Comparison of ENCODE assay signal across 14 cellular contexts in the genomic region with DNA sequence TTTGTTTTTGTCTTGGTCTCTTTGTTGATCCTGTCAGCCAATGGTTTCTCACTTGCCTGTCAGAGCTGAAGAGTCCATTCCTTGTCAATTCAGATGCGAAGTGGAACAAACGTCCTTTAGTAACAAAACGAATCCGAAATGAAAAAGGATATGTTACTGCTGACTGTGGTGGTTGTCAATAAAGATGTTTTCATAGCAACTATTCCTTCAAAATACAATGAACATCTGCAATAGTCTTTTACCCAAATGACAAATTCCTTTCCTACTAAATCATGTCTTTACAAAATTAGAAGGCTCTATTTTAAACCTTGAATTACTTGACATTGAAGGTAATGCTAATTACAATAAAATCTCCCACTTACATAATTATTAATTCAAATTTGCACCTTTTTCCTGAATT.
DNase-seq lines count a peak whose midpoint lies in the region; ATAC-seq and TF ChIP-seq lines count a peak whose summit lies in the region.
"Had no signal": no experiment of that assay in that cellular context is flagged by ENCODE, and none has a peak within 500 bp of the region (broad histone marks: within the 10 kb centered on the region; RNA-seq: fewer than 3 reads in every experiment).

No MANE protein-coding gene starts in this region.

- H3K27me3 ChIP-seq in neural progenitor cell, result no peaks in the 10 kb centered on the region
- no peaks in the 10 kb centered on the region for H3K27me3 ChIP-seq in gastrocnemius medialis
- no peaks in the 10 kb centered on the region for H3K27me3 ChIP-seq in tibial artery

- H3K4me1 Mint-ChIP-seq in neural progenitor cell, result peaks cover 5% of the 10 kb centered on the region
- H3K4me1 Mint-ChIP-seq: B cell had no signal

- no peaks in the 10 kb centered on the region for H3F3A ChIP-seq in neural progenitor cell (ENCODE audit: low read depth)

- TF ChIP-seq CTCF in neural progenitor cell (IDR thresholded peaks at IDR 0.05) (no peak), gastrocnemius medialis (IDR thresholded peaks at IDR 0.05 in 4 of 5, conservative IDR thresholded peaks at IDR 0.05 in 1 of 5) (no peak), tibial artery (IDR thresholded peaks at IDR 0.05) (no peak)

- no peak overlapping the region for H3K27ac ChIP-seq in neural progenitor cell
- peak overlapping the region; percentile 65 to 74 (median 68) for H3K27ac ChIP-seq in gastrocnemius medialis
- no peak overlapping the region for H3K27ac ChIP-seq in tibial artery
- H3K27ac ChIP-seq: GM23248 had no signal

- no peak overlapping the region for H3K9ac ChIP-seq in neural progenitor cell
- H3K9ac ChIP-seq: GM23248 had no signal

- in situ Hi-C loops in gastrocnemius medialis (cut with MboI; ENCODE audit: low sequenced_read_pairs in 4 of 4), result no loop called here

- intact Hi-C loops in left ventricle myocardium superior (cut with micrococcal nuclease), result no loop called here
- intact Hi-C loops in left cardiac atrium (cut with DNase I), result no loop called here
- intact Hi-C loops in gastrocnemius medialis (cut with DNase I; ENCODE audit: low total_unique reads), result no loop called here
- intact Hi-C loops in tibial artery (cut with DNase I; ENCODE audit: low total_unique reads), result loop anchor here (10.0 kb wide), 1 partner anchor 135 kb away; a partner anchor contains a TSS

- peak; percentile 18 for ATAC-seq in left ventricle myocardium superior
- ATAC-seq in left cardiac atrium, result no peak
- ATAC-seq in gastrocnemius medialis, result peak in 1 of 2 donors; percentile 42
- no peak for ATAC-seq in HG03520 (IDR thresholded peaks at IDR 0.05; ENCODE audit: unreplicated experiment)
- ATAC-seq: HCT116 had no signal

- DNase-seq in left ventricle myocardium superior, result no peak
- DNase-seq in left cardiac atrium, result no peak
- DNase-seq in neural progenitor cell (ENCODE audit: low spot score), result no peak
- DNase-seq in gastrocnemius medialis, result no peak
- no peak for DNase-seq in midbrain (lab: John Stamatoyannopoulos, UW)
- DNase-seq in tibial artery, result no peak
- DNase-seq: C1 segment of cervical spinal cord; Calu3; CD4-positive, alpha-beta T cell; DMS 273 treated with DMSO at 0.1 percent for 48 hours; GM23248 had no signal

- no peak overlapping the region for H3K4me2 ChIP-seq in neural progenitor cell

- H3K4me3 ChIP-seq in neural progenitor cell (no peak overlapping the region), gastrocnemius medialis (no peak overlapping the region), tibial artery (no peak overlapping the region)
- H3K4me3 ChIP-seq: GM23248 had no signal

- no peak for TF ChIP-seq POLR2A in gastrocnemius medialis (IDR thresholded peaks at IDR 0.05)

- no peaks in the 10 kb centered on the region for H3K9me3 Mint-ChIP-seq in neural progenitor cell
- H3K9me3 Mint-ChIP-seq: CD4-positive, alpha-beta T cell had no signal

- H3K27me3 Mint-ChIP-seq in neural progenitor cell (ENCODE audit: insufficient read depth, low read depth), result no peaks in the 10 kb centered on the region

- no peaks in the 10 kb centered on the region for H3K79me2 ChIP-seq in neural progenitor cell (ENCODE audit: low read depth)

- peak overlapping the region; percentile 40 for H2AFZ ChIP-seq in neural progenitor cell (replicated peaks)
- H2AFZ ChIP-seq: GM23248 had no signal

- no peak overlapping the region for H3K27ac Mint-ChIP-seq in neural progenitor cell
- H3K27ac Mint-ChIP-seq: B cell; CD4-positive, alpha-beta T cell had no signal

- no peaks in the 10 kb centered on the region for H3K36me3 Mint-ChIP-seq in neural progenitor cell

- H3K9me3 ChIP-seq in neural progenitor cell (ENCODE audit: low read depth), result no peaks in the 10 kb centered on the region
- no peaks in the 10 kb centered on the region for H3K9me3 ChIP-seq in gastrocnemius medialis
- no peaks in the 10 kb centered on the region for H3K9me3 ChIP-seq in tibial artery

- no peaks in the 10 kb centered on the region for H3K36me3 ChIP-seq in neural progenitor cell
- H3K36me3 ChIP-seq in gastrocnemius medialis, result no peaks in the 10 kb centered on the region
- H3K36me3 ChIP-seq in tibial artery, result no peaks in the 10 kb centered on the region

- no peak overlapping the region for H3K4me3 Mint-ChIP-seq in neural progenitor cell
- H3K4me3 Mint-ChIP-seq: B cell; CD4-positive, alpha-beta T cell had no signal

- no peaks in the 10 kb centered on the region for H4K20me1 ChIP-seq in neural progenitor cell (ENCODE audit: low read depth)

- H3K4me1 ChIP-seq in neural progenitor cell (peaks cover 7% of the 10 kb centered on the region), gastrocnemius medialis (peaks cover 0 to 15% of the 10 kb centered on the region in 2 donors), tibial artery (peaks cover 0 to 18% (median 7%) of the 10 kb centered on the region in 4 donors)

Comparison
In these comparisons a context has a peak if more than half of its experiments do, and no peak if none do; other contexts are left out.
1. H3K27ac ChIP-seq: peak in gastrocnemius medialis (4 of 4); none in neural progenitor cell (single experiment) and tibial artery (0 of 2).